Comparison of ENCODE assay signal across 22 cellular contexts in the genomic region with DNA sequence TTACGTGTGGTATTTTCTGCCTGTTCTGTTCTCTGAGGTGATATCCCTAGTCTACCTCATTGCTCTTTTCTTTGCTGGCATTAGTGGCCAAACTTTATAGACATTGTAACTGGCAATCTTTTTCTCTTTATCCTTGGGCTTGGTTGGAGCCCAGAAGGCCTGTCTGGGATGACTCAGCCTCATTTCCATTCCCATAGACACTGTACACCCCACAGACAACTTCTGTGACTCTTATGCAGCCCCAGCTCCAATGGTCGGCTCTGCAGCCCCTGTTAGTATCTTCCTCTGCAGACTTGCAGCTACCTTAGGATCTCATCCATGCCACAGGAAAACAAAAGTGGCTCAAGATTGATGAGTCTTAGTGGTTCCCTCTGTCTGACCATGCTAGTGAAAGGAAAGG.
A peak's percentile ranks its signal among the peaks of the same experiment; 100 is the strongest.
DNase-seq lines count a peak whose midpoint lies in the region; ATAC-seq and TF ChIP-seq lines count a peak whose summit lies in the region.
"Had no signal": no experiment of that assay in that cellular context is flagged by ENCODE, and none has a peak within 500 bp of the region (broad histone marks: within the 10 kb centered on the region; RNA-seq: fewer than 3 reads in every experiment).

No MANE protein-coding gene starts in this region.

- peaks cover 5% of the 10 kb centered on the region for H3K9me1 ChIP-seq in IMR-90 (ENCODE audit: insufficient read depth, low read length)

- H3K4me3 ChIP-seq in IMR-90 (ENCODE audit: insufficient read depth, low read depth, low read length) (no peak overlapping the region), astrocyte of the spinal cord (ENCODE audit: low read depth, low read length) (no peak overlapping the region), right atrium auricular region (no peak overlapping the region)
- H3K4me3 ChIP-seq: PC-9, sigmoid colon, vagina had no signal

- peak overlapping the region; percentile 60 for H2BK5ac ChIP-seq in IMR-90 (ENCODE audit: low read depth, low read length, poor library complexity, severe bottlenecking)

- no peak overlapping the region for H3K23ac ChIP-seq in IMR-90 (ENCODE audit: low read depth, low read length)

- H3K27me3 ChIP-seq in IMR-90 (ENCODE audit: control insufficient read depth, insufficient read depth, low read length) (no peaks in the 10 kb centered on the region), right atrium auricular region (no peaks in the 10 kb centered on the region)
- H3K27me3 ChIP-seq: sigmoid colon, vagina had no signal

- WGBS in IMR-90 (ENCODE audit: extremely low coverage in 2 of 2, insufficient read length in 1 of 2), 2 experiments: no CpG with 5 or more reads among the region's 2 CpGs

- H3K36me3 ChIP-seq in IMR-90 (ENCODE audit: control insufficient read depth, insufficient read depth, low read length) (no peaks in the 10 kb centered on the region), right atrium auricular region (no peaks in the 10 kb centered on the region)
- H3K36me3 ChIP-seq: sigmoid colon, vagina had no signal

- H2BK120ac ChIP-seq in IMR-90 (ENCODE audit: low read depth, low read length): peak overlapping the region; percentile 39

- BruUV-seq in IMR-90 (replicated peaks; lab: Mats Ljungman, UMichigan): no TSS peak

- H3K27ac ChIP-seq in IMR-90 (ENCODE audit: insufficient read depth, low read length) (no peak overlapping the region), right atrium auricular region (no peak overlapping the region)
- H3K27ac ChIP-seq: parathyroid adenoma, sigmoid colon, vagina had no signal

- dilution Hi-C loops in IMR-90 (cut with HindIII; ENCODE audit: low sequenced_read_pairs, unreplicated experiment): no loop called here

- CTCF ChIA-PET in IMR-90 (lab: Yijun Ruan, JAX): no interaction called here

- ATAC-seq in IMR-90 (ENCODE audit: low read depth) (peak; percentile 53), HG03439 (IDR thresholded peaks at IDR 0.05; ENCODE audit: unreplicated experiment) (no peak), GM18909 (IDR thresholded peaks at IDR 0.05; ENCODE audit: poor library complexity, unreplicated experiment) (no peak)
- ATAC-seq: activated CD4-positive, CD25-positive, alpha-beta regulatory T cell treated with anti-CD3 and anti-CD28 coated beads, Interleukin-2, amount 50 U/mL, for 24 hours; activated CD8-positive, alpha-beta T cell treated with anti-CD3 and anti-CD28 coated beads, Interleukin-2, amount 10 ng/mL, durations not matched to agents 7 days and 5 days; naive thymus-derived CD4-positive, alpha-beta T cell had no signal

- H3K56ac ChIP-seq in IMR-90 (ENCODE audit: extremely low read depth, insufficient read depth, low read length): no peak overlapping the region

- H3K4me1 ChIP-seq in IMR-90 (ENCODE audit: control insufficient read depth, insufficient read depth, low read length) (peaks cover 15% of the 10 kb centered on the region), right atrium auricular region (no peaks in the 10 kb centered on the region)
- H3K4me1 ChIP-seq: parathyroid adenoma, sigmoid colon, vagina had no signal

- H4K20me1 ChIP-seq in IMR-90 (ENCODE audit: insufficient read depth, low read length): no peaks in the 10 kb centered on the region

- no peak overlapping the region for H2AK9ac ChIP-seq in IMR-90 (replicated peaks; ENCODE audit: low read depth, low read length, poor library complexity)

- H4K91ac ChIP-seq in IMR-90 (ENCODE audit: insufficient read depth, low read depth, low read length): peak overlapping the region; percentile 28; the same call in 1 of the 2 replicates

- peak overlapping the region; percentile 27; the same call in 1 of the 2 replicates for H3K18ac ChIP-seq in IMR-90 (ENCODE audit: low read depth, low read length)

- H3K4me2 ChIP-seq in IMR-90 (ENCODE audit: low read depth, low read length): no peak overlapping the region

- no peaks in the 10 kb centered on the region for H3K79me1 ChIP-seq in IMR-90 (ENCODE audit: low read depth in 1 of 2, low read length in 2 of 2)

- H3K9ac ChIP-seq in IMR-90 (ENCODE audit: low read depth, low read length): no peak overlapping the region
- H3K9ac ChIP-seq: parathyroid adenoma had no signal

- peak overlapping the region; percentile 26 for H3K14ac ChIP-seq in IMR-90 (replicated peaks; ENCODE audit: low read depth, low read length)

- H2AK5ac ChIP-seq in IMR-90 (ENCODE audit: low read depth, low read length): peak overlapping the region; percentile 62

- H4K5ac ChIP-seq in IMR-90 (ENCODE audit: low read depth, low read length): no peak overlapping the region

- intact Hi-C loops in IMR-90 (cut with micrococcal nuclease): no loop called here

- TF ChIP-seq RAD21 in IMR-90 (IDR thresholded peaks at IDR 0.05; ENCODE audit: low read length): no peak

- no peaks in the 10 kb centered on the region for H3K9me3 ChIP-seq in IMR-90 (ENCODE audit: control insufficient read depth, insufficient read depth, low read length)
- H3K9me3 ChIP-seq in right atrium auricular region: no peaks in the 10 kb centered on the region
- H3K9me3 ChIP-seq: sigmoid colon, vagina had no signal

- in situ Hi-C loops in IMR-90 (cut with MboI; ENCODE audit: low sequenced_read_pairs): loop anchor here (10.0 kb wide), 2 partner anchors 126 to 226 kb away; a partner anchor contains a TSS
- in situ Hi-C loops in astrocyte of the spinal cord (cut with HindIII; ENCODE audit: low sequenced_read_pairs): no loop called here

- peak overlapping the region; percentile 64 for H3K4ac ChIP-seq in IMR-90 (ENCODE audit: low read depth, low read length)

- peak overlapping the region; percentile 2 to 47; a peak in 2 of 4 replicates for H4K8ac ChIP-seq in IMR-90 (ENCODE audit: low read depth in 2 of 2, low read length in 2 of 2)

- POLR2A ChIA-PET in IMR-90 (lab: Charles Lee; ENCODE audit: unreplicated experiment): no interaction called here

- DNase-seq in A172 (ENCODE audit: low spot score): peak; percentile 45
- peak; percentile 56 for DNase-seq in IMR-90
- DNase-seq in astrocyte of the spinal cord (ENCODE audit: low read depth, low spot score): peak; percentile 71
- peak; percentile 69 for DNase-seq in iris pigment epithelial cell (ENCODE audit: low read depth)
- no peak for DNase-seq in NCI-H82 treated with DMSO at 0.1 percent for 48 hours (lab: John Stamatoyannopoulos, UW; ENCODE audit: unreplicated experiment)
- no peak for DNase-seq in right atrium auricular region (ENCODE audit: low spot score)
- DNase-seq: 8988T; activated CD8-positive, alpha-beta T cell treated with anti-CD3 and anti-CD28 coated beads, Interleukin-2, amount 10 ng/mL, durations not matched to agents 7 days and 5 days; activated naive CD4-positive, alpha-beta T cell treated with anti-CD3 and anti-CD28 coated beads for 36 hours; activated T-cell treated with anti-CD3 and anti-CD28 coated beads, Interleukin-2, amount 50 U/mL, for 48 hours; hippocampal formation; naive thymus-derived CD4-positive, alpha-beta T cell; NCI-H1694; NCI-H748 treated with DMSO at 0.1 percent for 48 hours; PC-9; sigmoid colon; T-helper 9 cell had no signal

- no peak for TF ChIP-seq POLR2A in IMR-90 (IDR thresholded peaks at IDR 0.05; ENCODE audit: low read depth, low read length)

- TF ChIP-seq CTCF in IMR-90 (conservative IDR thresholded peaks at IDR 0.05; ENCODE audit: low read depth, low read length): no peak
- TF ChIP-seq CTCF in astrocyte of the spinal cord (IDR thresholded peaks at IDR 0.05; ENCODE audit: low read depth, low read length): no peak
- TF ChIP-seq CTCF in right atrium auricular region (IDR thresholded peaks at IDR 0.05): no peak

- H2BK15ac ChIP-seq in IMR-90 (ENCODE audit: low read depth, low read length): peak overlapping the region; percentile 55; the same call in 2 of the 3 replicates

- H2BK20ac ChIP-seq in IMR-90 (ENCODE audit: low read depth, low read length): peak overlapping the region; percentile 30

- H2AFZ ChIP-seq in IMR-90 (replicated peaks; ENCODE audit: low read length, poor library complexity): peak overlapping the region; percentile 81
- H2AFZ ChIP-seq: parathyroid adenoma, PC-9 had no signal

TF ChIP-seq in IMR-90, 13 proteins besides CTCF, POLR2A, EP300 and RAD21:
- TF ChIP-seq FOS (IDR thresholded peaks at IDR 0.05; ENCODE audit: low read depth, low read length) (0 out of 2 replicates have a peak, but pooled peaks have one; percentile 30), RFX5 (IDR thresholded peaks at IDR 0.05; ENCODE audit: low read depth, low read length) (no peak)

Comparison
In these comparisons a context has a peak if more than half of its experiments do, and no peak if none do; other contexts are left out.
1. DNase-seq: peak in A172 (single experiment), IMR-90 (single experiment), astrocyte of the spinal cord (single experiment) and iris pigment epithelial cell (single experiment); none in NCI-H82 treated with DMSO at 0.1 percent for 48 hours (single experiment) and right atrium auricular region (single experiment).